Comparison of ENCODE assay signal across 8 cellular contexts in genomic region chr17:37609170-37610040, GRCh38. TPM values are rescaled to one million over a fixed set of nuclear protein-coding genes. Genes with fewer than 3 reads are reported as not detected.
A peak's percentile ranks its signal among the peaks of the same experiment; 100 is the strongest.
DNase-seq lines count a peak whose midpoint lies in the region; TF ChIP-seq lines count a peak whose summit lies in the region.

Gene SYNRG (minus strand): TSS chr17:37609418. CDS start chr17:37609355, 63 bp downstream.

- whole genome bisulfite sequencing in suprapubic skin = 4% methylated on average over 16 of the region's 60 CpGs

- H3K27ac Mint-ChIP-seq in activated naive CD4-positive, alpha-beta T cell treated with anti-CD3 and anti-CD28 coated beads for 36 hours = peak within 1 kb of the TSS; percentile 93

- H3K27me3 Mint-ChIP-seq in activated naive CD4-positive, alpha-beta T cell treated with anti-CD3 and anti-CD28 coated beads for 36 hours (ENCODE audit: low read depth) = no peaks in the 10 kb centered on the region

- H3K9me3 Mint-ChIP-seq in activated naive CD4-positive, alpha-beta T cell treated with anti-CD3 and anti-CD28 coated beads for 36 hours = no peaks in the 10 kb centered on the region

- peak; percentile 95 for DNase-seq in GM04504 (ENCODE audit: low read depth)
- DNase-seq in HFF-Myc (ENCODE audit: extremely low read depth, low read depth) = peak; percentile 65
- DNase-seq in MV-4-11 (lab: John Stamatoyannopoulos, UW) = peak; percentile 93
- peak; percentile 93 for DNase-seq in SK-MEL-5 (ENCODE audit: low read depth, low spot score)
- peak; percentile 93 for DNase-seq in activated naive CD4-positive, alpha-beta T cell treated with anti-CD3 and anti-CD28 coated beads for 36 hours
- DNase-seq in germinal center (ENCODE audit: low spot score) = peak; percentile 99
- DNase-seq in nucleus accumbens (lab: John Stamatoyannopoulos, UW) = peak; percentile 58 to 99 (median 94)
- peak; percentile 97 for DNase-seq in suprapubic skin (ENCODE audit: low spot score in 2 of 2)

- no peaks in the 10 kb centered on the region for H3K9me3 ChIP-seq in suprapubic skin

- in situ Hi-C loops in SK-MEL-5 (cut with HindIII; ENCODE audit: low pct_unique_long_range_greater_than_20kb, low sequenced_read_pairs) = no loop called here

- TF ChIP-seq EP300 in suprapubic skin (IDR thresholded peaks at IDR 0.05) = no peak

- H3K27ac ChIP-seq in suprapubic skin = peak within 1 kb of the TSS; percentile 94

- intact Hi-C loops in activated naive CD4-positive, alpha-beta T cell treated with anti-CD3 and anti-CD28 coated beads for 36 hours (cut with micrococcal nuclease) = loop anchor here (1.0 to 5.0 kb wide), 9 partner anchors 33 to 1062 kb away; partner anchors contain the start of genes ACACA, DDX52, DUSP14 and TADA2A

- peak within 1 kb of the TSS; percentile 69 for H3K4me3 ChIP-seq in HFF-Myc (replicated peaks; ENCODE audit: low read depth, low read length)
- peak within 1 kb of the TSS; percentile 96 for H3K4me3 ChIP-seq in suprapubic skin

- peaks cover 7% of the 10 kb centered on the region for H3K36me3 ChIP-seq in suprapubic skin

- TF ChIP-seq CTCF in HFF-Myc (IDR thresholded peaks at IDR 0.05; ENCODE audit: low read depth, low read length, missing control alignments) = peak; percentile 28
- TF ChIP-seq CTCF in suprapubic skin (IDR thresholded peaks at IDR 0.05) = peak; percentile 28 to 44

- TF ChIP-seq POLR2A in suprapubic skin (IDR thresholded peaks at IDR 0.05) = peak in 1 of 2 donors; percentile 69

- H3K27me3 ChIP-seq in suprapubic skin = no peaks in the 10 kb centered on the region

- H3K36me3 Mint-ChIP-seq in activated naive CD4-positive, alpha-beta T cell treated with anti-CD3 and anti-CD28 coated beads for 36 hours (ENCODE audit: low read depth) = peaks cover 4% of the 10 kb centered on the region

- CTCF ChIA-PET in activated naive CD4-positive, alpha-beta T cell treated with anti-CD3 and anti-CD28 coated beads for 36 hours (lab: Charles Lee) = interaction anchor here (0.6 to 1.7 kb wide), 11 partner anchors 10 to 1819 kb away, joined by 3 to 7 read pairs (median 4); no protein-coding TSS in a partner anchor

- H3K4me1 Mint-ChIP-seq in activated naive CD4-positive, alpha-beta T cell treated with anti-CD3 and anti-CD28 coated beads for 36 hours (ENCODE audit: low read depth) = peaks cover 36% of the 10 kb centered on the region

- H3K4me3 Mint-ChIP-seq in activated naive CD4-positive, alpha-beta T cell treated with anti-CD3 and anti-CD28 coated beads for 36 hours = peak within 1 kb of the TSS; percentile 84

- H3K4me1 ChIP-seq in suprapubic skin = peaks cover 40% of the 10 kb centered on the region

RNA-seq across cellular contexts. Expression of gene SYNRG, which starts in this region (rescaled TPM):
- total RNA-seq in SK-MEL-5 (2014; rRNA removed; shearing (Covaris generic)) = 10.0 and 11.0 TPM in 2 replicates
- 15.4 and 19.4 TPM in 2 replicates for polyA plus RNA-seq in SK-MEL-5 (2015; cell fraction: cytosol; rRNA removed)
- polyA plus RNA-seq in SK-MEL-5 (2015; cell fraction: nucleus; rRNA removed) = 32.6 and 33.0 TPM in 2 replicates
- total RNA-seq in activated naive CD4-positive, alpha-beta T cell treated with anti-CD3 and anti-CD28 coated beads for 36 hours = 10 to 100 TPM; 39.1 to 40.1 TPM
- 10 to 100 TPM; 21.2 to 48.5 (median 25.5) TPM for total RNA-seq in suprapubic skin

Comparison
In these comparisons a context has a peak if more than half of its experiments do, and no peak if none do; other contexts are left out.
1. Peak in every context shown above with its lines: DNase-seq, H3K4me3 ChIP-seq and H3K27ac ChIP-seq.